19 cellular contexts compared by ENCODE assay signal in the genomic region with DNA sequence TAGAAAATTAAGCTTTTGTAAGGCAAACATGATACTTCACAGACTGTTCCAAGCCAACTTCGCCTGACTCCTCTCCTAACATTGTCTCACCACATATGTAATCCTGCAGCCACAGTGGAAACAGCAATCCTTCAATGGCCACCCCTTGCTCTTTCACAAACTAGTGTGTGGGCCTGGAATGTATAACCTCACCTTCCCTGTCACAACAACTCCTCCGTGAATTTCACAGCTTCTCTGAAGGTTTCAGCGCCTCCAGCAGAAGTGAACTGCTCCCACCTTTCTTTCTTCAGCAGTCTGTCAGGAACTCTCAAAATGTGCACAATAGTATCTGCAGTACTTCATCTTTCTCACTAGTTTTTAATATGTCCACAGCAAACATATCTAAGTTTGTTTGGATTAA.
"Had no signal": no experiment of that assay in that cellular context is flagged by ENCODE, and none has a peak within 500 bp of the region (broad histone marks: within the 10 kb centered on the region; RNA-seq: fewer than 3 reads in every experiment).

No MANE protein-coding gene starts in this region.

- H3K27me3 Mint-ChIP-seq: natural killer cell treated with Interleukin-12 subunit alpha and Interleukin-12 subunit beta and Interleukin-15 and Interleukin-18, amount 100 ng/mL, for 72 hours; progenitor cell of endocrine pancreas; stimulated activated naive B cell treated with anti-CD40 and anti-IgM and Interleukin-4, amounts not matched to agents 10 μg/mL and 1 μg/mL and 100 μg/mL, for 72 hours; stimulated activated naive CD8-positive, alpha-beta T cell treated with anti-CD3 and anti-CD28 coated beads, Interleukin-15, amount 100 ng/mL, for 72 hours had no signal

- H3K27ac ChIP-seq: coronary artery, heart right ventricle, pancreas, right lobe of liver, thoracic aorta, transverse colon had no signal

- H3K27me3 ChIP-seq: heart right ventricle, pancreas, right lobe of liver, transverse colon had no signal

- H3K36me3 ChIP-seq: heart right ventricle, pancreas, right lobe of liver, thoracic aorta, transverse colon had no signal

- H3K4me1 Mint-ChIP-seq: stimulated activated naive B cell treated with anti-CD40 and anti-IgM and Interleukin-4, amounts not matched to agents 10 μg/mL and 1 μg/mL and 100 μg/mL, for 72 hours; stimulated activated naive CD8-positive, alpha-beta T cell treated with anti-CD3 and anti-CD28 coated beads, Interleukin-15, amount 100 ng/mL, for 72 hours had no signal

- DNase-seq: cerebellar nuclear complex; effector CD4-positive, alpha-beta T cell; heart right ventricle; midbrain; occipital lobe; pancreas; retina; right lobe of liver; stimulated activated CD4-positive, alpha-beta T cell treated with anti-CD3 and anti-CD28 coated beads, Interleukin-2, amount 100 ng/mL, for 24 hours; stimulated activated CD4-positive, alpha-beta T cell treated with anti-CD3 and anti-CD28 coated beads, Interleukin-4, amount 100 ng/mL, for 4 hours; stimulated activated naive B cell treated with anti-CD40 and anti-IgM and Interleukin-4, amounts not matched to agents 10 μg/mL and 1 μg/mL and 100 μg/mL, for 72 hours; stimulated activated naive CD8-positive, alpha-beta T cell treated with anti-CD3 and anti-CD28 coated beads, Interleukin-15, amount 100 ng/mL, for 72 hours; transverse colon had no signal

- H3K27ac Mint-ChIP-seq: natural killer cell treated with Interleukin-12 subunit alpha and Interleukin-12 subunit beta and Interleukin-15 and Interleukin-18, amount 100 ng/mL, for 72 hours; progenitor cell of endocrine pancreas; stimulated activated naive B cell treated with anti-CD40 and anti-IgM and Interleukin-4, amounts not matched to agents 10 μg/mL and 1 μg/mL and 100 μg/mL, for 72 hours; stimulated activated naive CD8-positive, alpha-beta T cell treated with anti-CD3 and anti-CD28 coated beads, Interleukin-15, amount 100 ng/mL, for 72 hours had no signal

- H3K4me3 ChIP-seq: coronary artery, heart right ventricle, pancreas, right lobe of liver, thoracic aorta, transverse colon had no signal

- ATAC-seq: esophagus mucosa; heart right ventricle; left lobe of liver; natural killer cell treated with Interleukin-12 subunit alpha and Interleukin-12 subunit beta and Interleukin-15 and Interleukin-18, amount 100 ng/mL, for 72 hours; pancreas; right lobe of liver; stimulated activated naive B cell treated with anti-CD40 and anti-IgM and Interleukin-4, amounts not matched to agents 10 μg/mL and 1 μg/mL and 100 μg/mL, for 72 hours; stimulated activated naive CD8-positive, alpha-beta T cell treated with anti-CD3 and anti-CD28 coated beads, Interleukin-15, amount 100 ng/mL, for 72 hours had no signal

- H3K36me3 Mint-ChIP-seq: natural killer cell treated with Interleukin-12 subunit alpha and Interleukin-12 subunit beta and Interleukin-15 and Interleukin-18, amount 100 ng/mL, for 72 hours; stimulated activated naive B cell treated with anti-CD40 and anti-IgM and Interleukin-4, amounts not matched to agents 10 μg/mL and 1 μg/mL and 100 μg/mL, for 72 hours had no signal

- H3K4me1 ChIP-seq: heart right ventricle, pancreas, right lobe of liver, transverse colon had no signal

- H3K4me3 Mint-ChIP-seq: natural killer cell treated with Interleukin-12 subunit alpha and Interleukin-12 subunit beta and Interleukin-15 and Interleukin-18, amount 100 ng/mL, for 72 hours; stimulated activated naive B cell treated with anti-CD40 and anti-IgM and Interleukin-4, amounts not matched to agents 10 μg/mL and 1 μg/mL and 100 μg/mL, for 72 hours; stimulated activated naive CD8-positive, alpha-beta T cell treated with anti-CD3 and anti-CD28 coated beads, Interleukin-15, amount 100 ng/mL, for 72 hours had no signal
